Comparison of ENCODE assay signal across 11 cellular contexts in the genomic region with DNA sequence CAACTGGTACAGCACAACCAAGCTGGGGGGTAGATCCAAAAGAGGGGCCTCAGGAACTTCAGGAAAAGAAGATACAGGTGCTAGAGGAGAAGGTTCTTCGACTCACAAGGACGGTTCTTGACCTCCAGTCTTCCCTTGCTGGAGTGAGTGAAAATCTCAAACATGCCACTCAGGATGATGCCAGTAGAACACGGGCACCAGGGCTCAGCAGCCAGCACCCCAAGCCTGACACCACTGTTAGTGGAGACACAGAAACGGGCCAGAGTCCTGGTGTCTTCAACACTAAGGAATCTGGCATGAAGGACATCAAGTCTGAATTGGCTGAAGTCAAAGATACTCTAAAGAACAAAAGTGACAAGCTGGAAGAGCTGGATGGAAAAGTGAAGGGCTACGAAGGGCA.
"Had no signal": no experiment of that assay in that cellular context is flagged by ENCODE, and none has a peak within 500 bp of the region (broad histone marks: within the 10 kb centered on the region; RNA-seq: fewer than 3 reads in every experiment).

No MANE protein-coding gene starts in this region.

- H3K4me3 Mint-ChIP-seq: activated CD8-positive, alpha-beta T cell treated with anti-CD3 and anti-CD28 coated beads for 36 hours; endodermal cell; mesothelial cell of epicardium; stimulated activated effector memory CD8-positive, alpha-beta T cell treated with anti-CD3 and anti-CD28 coated beads, Interleukin-12 subunit alpha, Interleukin-12 subunit beta, amount 100 ng/mL, for 72 hours had no signal

- H3K36me3 ChIP-seq: breast epithelium, gastrocnemius medialis, pancreas had no signal

- DNase-seq: activated CD8-positive, alpha-beta T cell treated with anti-CD3 and anti-CD28 coated beads for 36 hours; aorta; dermis blood vessel endothelial cell; endodermal cell; gastrocnemius medialis; heart right ventricle; lower lobe of right lung; pancreas had no signal

- ATAC-seq: gastrocnemius medialis, heart right ventricle, lower lobe of right lung, pancreas had no signal

- H3K9me3 ChIP-seq: breast epithelium, gastrocnemius medialis, lower lobe of right lung, pancreas had no signal

- H3K4me3 ChIP-seq: breast epithelium, gastrocnemius medialis, heart right ventricle, lower lobe of right lung, pancreas had no signal

- H3K4me1 ChIP-seq: breast epithelium, gastrocnemius medialis, lower lobe of right lung, pancreas had no signal

- H3K27me3 ChIP-seq: breast epithelium, gastrocnemius medialis, heart right ventricle, pancreas had no signal

- H3K27me3 Mint-ChIP-seq: activated CD8-positive, alpha-beta T cell treated with anti-CD3 and anti-CD28 coated beads for 36 hours had no signal

- H3K27ac ChIP-seq: breast epithelium, gastrocnemius medialis, heart right ventricle, lower lobe of right lung, pancreas had no signal

- H3K27ac Mint-ChIP-seq: activated CD8-positive, alpha-beta T cell treated with anti-CD3 and anti-CD28 coated beads for 36 hours; endodermal cell; mesothelial cell of epicardium had no signal

- H3K36me3 Mint-ChIP-seq: stimulated activated effector memory CD8-positive, alpha-beta T cell treated with anti-CD3 and anti-CD28 coated beads, Interleukin-12 subunit alpha, Interleukin-12 subunit beta, amount 100 ng/mL, for 72 hours had no signal
